ENCODE assay signal across 1 cellular context in genomic region chr7:107563761-107564552, GRCh38.
TF ChIP-seq lines count a peak whose summit lies in the region.

COG5 (minus strand) TSS chr7:107563920; CDS start chr7:107563896, 24 bp downstream.
DUS4L (plus strand) TSS chr7:107563971; CDS start chr7:107567071, 3,100 bp downstream.

TF ChIP-seq in HepG2, 621 proteins besides CTCF, POLR2A, EP300 and RAD21 (continued from another document and continues in another):
- TF ChIP-seq SNAPC5 (CRISPR knock-in tag; IDR thresholded peaks at IDR 0.05; ENCODE audit: borderline replicate concordance) (peak; percentile 19; the same call in 1 of the 2 replicates), KLF6 (CRISPR knock-in tag; IDR thresholded peaks at IDR 0.05) (peak; percentile 71), ZNF777 (CRISPR knock-in tag; IDR thresholded peaks at IDR 0.05) (peak; percentile 75), MTA1 (CRISPR knock-in tag; IDR thresholded peaks at IDR 0.05; ENCODE audit: borderline replicate concordance) (peak; percentile 73; the same call in 1 of the 2 replicates), HNF4G (IDR thresholded peaks at IDR 0.05; ENCODE audit: borderline replicate concordance, low read depth, low read length) (no peak), HNF4G (CRISPR knock-in tag; IDR thresholded peaks at IDR 0.05; ENCODE audit: borderline replicate concordance, low read depth) (no peak), ZNF672 (CRISPR knock-in tag; IDR thresholded peaks at IDR 0.05) (0 out of 2 replicates have a peak, but pooled peaks have one; percentile 33), NFAT5 (CRISPR knock-in tag; IDR thresholded peaks at IDR 0.05) (no peak), MYC (CRISPR knock-in tag; IDR thresholded peaks at IDR 0.05; ENCODE audit: borderline replicate concordance) (peak; percentile 92), ZNF44 (CRISPR knock-in tag; IDR thresholded peaks at IDR 0.05) (no peak), JUNB (CRISPR knock-in tag; IDR thresholded peaks at IDR 0.05; ENCODE audit: borderline replicate concordance) (no peak), ZFAT (CRISPR knock-in tag; conservative IDR thresholded peaks at IDR 0.05) (no peak), BRF2 (CRISPR knock-in tag; IDR thresholded peaks at IDR 0.05) (no peak; the same call in 1 of the 2 replicates), GZF1 (CRISPR knock-in tag; IDR thresholded peaks at IDR 0.05) (0 out of 2 replicates have a peak, but pooled peaks have one; percentile 35), ZNF30 (CRISPR knock-in tag; IDR thresholded peaks at IDR 0.05) (no peak), PPARG (CRISPR knock-in tag; conservative IDR thresholded peaks at IDR 0.05) (peak; percentile 40; the same call in 1 of the 2 replicates), SUZ12 (IDR thresholded peaks at IDR 0.05; ENCODE audit: low read depth, low read length) (no peak), PRDM10 (CRISPR knock-in tag; IDR thresholded peaks at IDR 0.05; ENCODE audit: low read depth) (peak; percentile 98), NFIC (IDR thresholded peaks at IDR 0.05; ENCODE audit: low read length) (no peak), ZNF362 (CRISPR knock-in tag; IDR thresholded peaks at IDR 0.05; ENCODE audit: borderline replicate concordance) (no peak; the same call in 1 of the 2 replicates), ZNF709 (CRISPR knock-in tag; IDR thresholded peaks at IDR 0.05) (peak; percentile 96), SAFB2 (CRISPR knock-in tag; IDR thresholded peaks at IDR 0.05; ENCODE audit: borderline replicate concordance, low read depth) (no peak), ATF3 (CRISPR knock-in tag; IDR thresholded peaks at IDR 0.05) (peak; percentile 77), GABPB1 (CRISPR knock-in tag; IDR thresholded peaks at IDR 0.05) (peak; percentile 89), ZNF576 (CRISPR knock-in tag; IDR thresholded peaks at IDR 0.05) (0 out of 2 replicates have a peak, but pooled peaks have one; percentile 67), ZNF543 (CRISPR knock-in tag; IDR thresholded peaks at IDR 0.05) (0 out of 2 replicates have a peak, but pooled peaks have one; percentile 47), ZBTB7B (CRISPR knock-in tag; IDR thresholded peaks at IDR 0.05) (peak; percentile 92), USF2 (IDR thresholded peaks at IDR 0.05; ENCODE audit: low read depth, low read length) (no peak), USF2 (CRISPR knock-in tag; IDR thresholded peaks at IDR 0.05; ENCODE audit: borderline replicate concordance) (no peak), ZNF687 (CRISPR knock-in tag; IDR thresholded peaks at IDR 0.05) (peak; percentile 93), ZNF18 (CRISPR knock-in tag; IDR thresholded peaks at IDR 0.05; ENCODE audit: insufficient replicate concordance) (no peak)
